ENCODE assay signal across 15 cellular contexts in genomic region chr12:4819654-4820053, GRCh38.
DNase-seq lines count a peak whose midpoint lies in the region; ATAC-seq and TF ChIP-seq lines count a peak whose summit lies in the region.
"Had no signal": no experiment of that assay in that cellular context is flagged by ENCODE, and none has a peak within 500 bp of the region (broad histone marks: within the 10 kb centered on the region; RNA-seq: fewer than 3 reads in every experiment).

No MANE protein-coding gene starts in this region.

- H3K27ac Mint-ChIP-seq in activated B cell treated with CpG ODN at 0.5 μM for 24 hours (peak overlapping the region; percentile 67), WTC11 (no peak overlapping the region)
- no peak overlapping the region for H3K27ac Mint-ChIP-seq in CD8-positive, alpha-beta T cell
- H3K27ac Mint-ChIP-seq: activated T-cell treated with anti-CD3 and anti-CD28 coated beads, Interleukin-2, amount 50 U/mL, for 72 hours had no signal

- H3K36me3 Mint-ChIP-seq in activated B cell treated with CpG ODN at 0.5 μM for 24 hours (ENCODE audit: low read depth) (no peaks in the 10 kb centered on the region), WTC11 (no peaks in the 10 kb centered on the region)
- no peaks in the 10 kb centered on the region for H3K36me3 Mint-ChIP-seq in CD8-positive, alpha-beta T cell

- H3K27me3 Mint-ChIP-seq in activated B cell treated with CpG ODN at 0.5 μM for 24 hours (peaks cover 5% of the 10 kb centered on the region), WTC11 (ENCODE audit: low read depth) (peaks cover 21% of the 10 kb centered on the region)
- H3K27me3 Mint-ChIP-seq in CD8-positive, alpha-beta T cell (ENCODE audit: low read depth) = no peaks in the 10 kb centered on the region

- peaks cover 17% of the 10 kb centered on the region for H3K4me1 ChIP-seq in CD8-positive, alpha-beta T cell (ENCODE audit: insufficient read depth, low read length)
- H3K4me1 ChIP-seq: A549 had no signal

- intact Hi-C loops in activated B cell treated with CpG ODN at 0.5 μM for 24 hours (cut with micrococcal nuclease) = loop anchor here (1.0 to 10.0 kb wide), 2 partner anchors 10 to 945 kb away; partner anchors contain the start of gene PARP11
- intact Hi-C loops in CD8-positive, alpha-beta T cell (cut with DNase I, micrococcal nuclease) = no loop called here

- H3K4me3 ChIP-seq in AG09309 (ENCODE audit: control insufficient read depth, low read depth, low read length) = no peak overlapping the region
- H3K4me3 ChIP-seq in CD8-positive, alpha-beta T cell (ENCODE audit: low read depth, low read length) = no peak overlapping the region
- H3K4me3 ChIP-seq: A549 had no signal

- POLR2A ChIA-PET in activated B cell treated with CpG ODN at 0.5 μM for 24 hours (lab: Charles Lee) (interaction anchor here (1.2 to 1.5 kb wide), 2 partner anchors 10 kb away, joined by 5 to 14 read pairs; no protein-coding TSS in a partner anchor), WTC11 (lab: Charles Lee) (no interaction called here)
- POLR2A ChIA-PET in CD8-positive, alpha-beta T cell (lab: Charles Lee) = interaction anchor here (0.6 kb wide), 1 partner anchor 15 kb away, joined by 3 read pairs; no protein-coding TSS in a partner anchor

- H3K36me3 ChIP-seq in CD8-positive, alpha-beta T cell (ENCODE audit: insufficient read depth, low read length) = no peaks in the 10 kb centered on the region

- DNase-seq in AG09309 (ENCODE audit: low read depth) = peak; percentile 20
- DNase-seq in activated B cell treated with CpG ODN at 0.5 μM for 24 hours = no peak
- DNase-seq in CD8-positive, alpha-beta T cell = no peak
- no peak for DNase-seq in WTC11 (ENCODE audit: low spot score)
- no peak for DNase-seq in DMS 273 (lab: John Stamatoyannopoulos, UW; ENCODE audit: unreplicated experiment)
- DNase-seq: activated T-cell treated with anti-CD3 and anti-CD28 coated beads, Interleukin-2, amount 50 U/mL, for 72 hours; central memory CD4-positive, alpha-beta T cell; NCI-H1048; NCI-H748 treated with DMSO at 0.1 percent for 48 hours; stimulated activated CD4-positive, alpha-beta T cell treated with anti-CD3 and anti-CD28 coated beads, Interleukin-1b, Interleukin-23, amount 100 ng/mL, for 48 hours; substantia nigra had no signal

- H3K27me3 ChIP-seq in CD8-positive, alpha-beta T cell (ENCODE audit: insufficient read depth, low read length) = no peaks in the 10 kb centered on the region

- ATAC-seq in GM18873 (IDR thresholded peaks at IDR 0.05; ENCODE audit: low FRiP score, unreplicated experiment) = peak; percentile 47
- ATAC-seq in HG03432 (IDR thresholded peaks at IDR 0.05; ENCODE audit: unreplicated experiment) = peak; percentile 75
- peak; percentile 84 for ATAC-seq in activated B cell treated with CpG ODN at 0.5 μM for 24 hours (ENCODE audit: low read depth)
- ATAC-seq in HG03159 (IDR thresholded peaks at IDR 0.05; ENCODE audit: unreplicated experiment) = no peak
- ATAC-seq in CD8-positive, alpha-beta T cell = no peak
- no peak for ATAC-seq in WTC11
- ATAC-seq: A549; activated T-cell treated with anti-CD3 and anti-CD28 coated beads, Interleukin-2, amount 50 U/mL, for 72 hours had no signal

- H3K9me3 ChIP-seq in CD8-positive, alpha-beta T cell (ENCODE audit: low read length) = no peaks in the 10 kb centered on the region
- H3K9me3 ChIP-seq: A549 had no signal

- peaks cover 63% of the 10 kb centered on the region for H3K4me1 Mint-ChIP-seq in activated B cell treated with CpG ODN at 0.5 μM for 24 hours
- H3K4me1 Mint-ChIP-seq in CD8-positive, alpha-beta T cell (ENCODE audit: low read depth) = peaks cover 18% of the 10 kb centered on the region
- H3K4me1 Mint-ChIP-seq in WTC11 = peaks cover 9% of the 10 kb centered on the region

- H3K27ac ChIP-seq in CD8-positive, alpha-beta T cell (ENCODE audit: low read depth, low read length) = no peak overlapping the region
- H3K27ac ChIP-seq: A549 had no signal

- CTCF ChIA-PET in activated B cell treated with CpG ODN at 0.5 μM for 24 hours (lab: Charles Lee) (interaction anchor here (0.6 to 4.8 kb wide), 6 partner anchors 9 to 510 kb away, joined by 3 to 17 read pairs (median 4); no protein-coding TSS in a partner anchor), WTC11 (lab: Charles Lee) (no interaction called here)
- CTCF ChIA-PET in CD8-positive, alpha-beta T cell (lab: Charles Lee) = interaction anchor here (0.9 kb wide), 1 partner anchor 38 kb away, joined by 4 read pairs; no protein-coding TSS in a partner anchor

- H3K9me3 Mint-ChIP-seq in activated B cell treated with CpG ODN at 0.5 μM for 24 hours (no peaks in the 10 kb centered on the region), WTC11 (no peaks in the 10 kb centered on the region)
- H3K9me3 Mint-ChIP-seq in CD8-positive, alpha-beta T cell = no peaks in the 10 kb centered on the region
- H3K9me3 Mint-ChIP-seq: activated T-cell treated with anti-CD3 and anti-CD28 coated beads, Interleukin-2, amount 50 U/mL, for 72 hours had no signal

- H3K4me3 Mint-ChIP-seq in activated B cell treated with CpG ODN at 0.5 μM for 24 hours = peak overlapping the region; percentile 33
- H3K4me3 Mint-ChIP-seq in CD8-positive, alpha-beta T cell = no peak overlapping the region
- H3K4me3 Mint-ChIP-seq in WTC11 = no peak overlapping the region
- H3K4me3 Mint-ChIP-seq: activated T-cell treated with anti-CD3 and anti-CD28 coated beads, Interleukin-2, amount 50 U/mL, for 72 hours had no signal

- TF ChIP-seq CTCF in AG09309 (IDR thresholded peaks at IDR 0.05; ENCODE audit: control insufficient read depth, insufficient read depth, low read depth, low read length, missing control alignments) (no peak), activated B cell treated with CpG ODN at 0.5 μM for 24 hours (IDR thresholded peaks at IDR 0.05) (no peak), WTC11 (IDR thresholded peaks at IDR 0.05) (no peak)
- TF ChIP-seq CTCF in CD8-positive, alpha-beta T cell (IDR thresholded peaks at IDR 0.05) = no peak

TF ChIP-seq in WTC11, 78 proteins besides CTCF, POLR2A, EP300 and RAD21 (continues in another document):
- TF ChIP-seq PRDM15 (CRISPR knock-in tag; IDR thresholded peaks at IDR 0.05) (no peak), ERG (CRISPR knock-in tag; IDR thresholded peaks at IDR 0.05) (no peak), PREB (CRISPR knock-in tag; IDR thresholded peaks at IDR 0.05; ENCODE audit: borderline replicate concordance) (no peak), ZNF512 (CRISPR knock-in tag; IDR thresholded peaks at IDR 0.05; ENCODE audit: borderline replicate concordance) (no peak), RELA (CRISPR knock-in tag; IDR thresholded peaks at IDR 0.05; ENCODE audit: borderline replicate concordance) (no peak)

Comparison
In these comparisons a context has a peak if more than half of its experiments do, and no peak if none do; other contexts are left out.
1. ATAC-seq: peak in GM18873 (single experiment), HG03432 (single experiment) and activated B cell treated with CpG ODN at 0.5 μM for 24 hours (single experiment); none in HG03159 (single experiment), CD8-positive, alpha-beta T cell (single experiment) and WTC11 (single experiment).